In the genomic region with DNA sequence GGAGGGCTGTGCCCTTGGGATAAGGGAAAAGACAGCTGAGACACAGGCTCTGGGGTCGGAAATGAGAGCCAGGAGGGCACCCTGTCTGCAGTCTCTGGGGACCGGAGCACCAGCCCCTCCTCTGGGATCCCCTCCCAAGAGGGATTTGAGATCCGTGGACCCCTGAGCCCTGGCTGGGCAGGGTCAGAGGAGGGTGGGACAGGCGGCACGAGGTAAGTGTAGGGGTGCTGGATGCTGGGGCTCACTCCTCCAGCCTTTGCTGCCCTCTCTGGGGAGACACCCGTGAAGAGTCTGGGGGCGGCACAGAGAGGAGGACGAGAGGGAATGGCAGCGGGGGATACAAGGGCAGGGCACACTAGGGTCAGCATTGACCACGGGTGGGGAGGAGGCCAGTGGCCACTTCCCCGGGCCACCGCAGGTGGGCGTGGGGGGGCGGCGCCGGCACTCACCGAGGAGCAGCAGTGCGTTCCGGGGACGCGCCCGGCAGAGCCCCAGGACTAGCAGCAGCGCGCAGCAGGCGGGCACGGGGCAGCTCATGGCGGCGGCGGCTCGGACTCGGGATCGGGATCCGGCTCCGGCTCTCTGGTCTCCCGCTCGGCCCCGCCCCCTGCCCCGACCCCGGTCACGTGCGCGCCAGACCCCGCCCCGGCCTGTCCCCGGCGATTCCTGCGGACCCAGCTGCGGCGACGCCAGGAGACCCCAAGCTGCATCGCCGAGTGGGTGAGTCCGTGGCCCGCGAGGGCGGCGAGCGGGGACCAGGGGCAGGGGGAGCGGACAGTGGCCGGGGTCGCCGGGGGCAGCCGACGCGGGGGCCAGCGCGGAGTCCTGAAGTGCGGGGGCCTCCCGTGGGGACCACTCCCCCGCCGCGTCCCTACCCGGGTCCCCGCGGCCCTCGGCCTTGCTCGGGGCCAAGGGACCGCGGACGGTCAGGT, we compare ENCODE assay signal across 1 cellular context.
TF ChIP-seq lines count a peak whose summit lies in the region.

A gene (minus strand): TSS at position 557 of the 932 bp plus-strand sequence. CDS start 20 bp downstream, at position 537.
A gene (plus strand): TSS at position 651 of the 932 bp plus-strand sequence. CDS start 1,134 bp downstream, outside the sequence.

TF ChIP-seq in HepG2, 621 proteins besides CTCF, POLR2A, EP300 and RAD21 (continued from another document and continues in another):
- TF ChIP-seq, protein P1, sequence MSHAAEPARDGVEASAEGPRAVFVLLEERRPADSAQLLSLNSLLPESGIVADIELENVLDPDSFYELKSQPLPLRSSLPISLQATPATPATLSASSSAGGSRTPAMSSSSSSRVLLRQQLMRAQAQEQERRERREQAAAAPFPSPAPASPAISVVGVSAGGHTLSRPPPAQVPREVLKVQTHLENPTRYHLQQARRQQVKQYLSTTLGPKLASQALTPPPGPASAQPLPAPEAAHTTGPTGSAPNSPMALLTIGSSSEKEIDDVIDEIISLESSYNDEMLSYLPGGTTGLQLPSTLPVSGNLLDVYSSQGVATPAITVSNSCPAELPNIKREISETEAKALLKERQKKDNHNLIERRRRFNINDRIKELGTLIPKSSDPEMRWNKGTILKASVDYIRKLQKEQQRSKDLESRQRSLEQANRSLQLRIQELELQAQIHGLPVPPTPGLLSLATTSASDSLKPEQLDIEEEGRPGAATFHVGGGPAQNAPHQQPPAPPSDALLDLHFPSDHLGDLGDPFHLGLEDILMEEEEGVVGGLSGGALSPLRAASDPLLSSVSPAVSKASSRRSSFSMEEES (CRISPR knock-in tag; IDR thresholded peaks at IDR 0.05): no peak
- TF ChIP-seq ZNF460 (CRISPR knock-in tag; IDR thresholded peaks at IDR 0.05; ENCODE audit: borderline replicate concordance): no peak
- no peak; the same call in 1 of the 2 replicates for TF ChIP-seq ZNF678 (CRISPR knock-in tag; IDR thresholded peaks at IDR 0.05)
- TF ChIP-seq, protein P2, sequence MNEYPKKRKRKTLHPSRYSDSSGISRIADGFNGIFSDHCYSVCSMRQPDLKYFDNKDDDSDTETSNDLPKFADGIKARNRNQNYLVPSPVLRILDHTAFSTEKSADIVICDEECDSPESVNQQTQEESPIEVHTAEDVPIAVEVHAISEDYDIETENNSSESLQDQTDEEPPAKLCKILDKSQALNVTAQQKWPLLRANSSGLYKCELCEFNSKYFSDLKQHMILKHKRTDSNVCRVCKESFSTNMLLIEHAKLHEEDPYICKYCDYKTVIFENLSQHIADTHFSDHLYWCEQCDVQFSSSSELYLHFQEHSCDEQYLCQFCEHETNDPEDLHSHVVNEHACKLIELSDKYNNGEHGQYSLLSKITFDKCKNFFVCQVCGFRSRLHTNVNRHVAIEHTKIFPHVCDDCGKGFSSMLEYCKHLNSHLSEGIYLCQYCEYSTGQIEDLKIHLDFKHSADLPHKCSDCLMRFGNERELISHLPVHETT (CRISPR knock-in tag; conservative IDR thresholded peaks at IDR 0.05): no peak
- peak; percentile 49; the same call in 1 of the 2 replicates for TF ChIP-seq SALL1 (CRISPR knock-in tag; IDR thresholded peaks at IDR 0.05)
- TF ChIP-seq JDP2 (CRISPR knock-in tag; IDR thresholded peaks at IDR 0.05; ENCODE audit: borderline replicate concordance): no peak
- TF ChIP-seq RBM22 (optimal IDR thresholded peaks at IDR 0.05; ENCODE audit: low read length): no peak
- no peak for TF ChIP-seq MLLT10 (CRISPR knock-in tag; IDR thresholded peaks at IDR 0.05)
- TF ChIP-seq NCOR1 (IDR thresholded peaks at IDR 0.05; ENCODE audit: borderline replicate concordance, low read length): no peak
- peak; percentile 79 for TF ChIP-seq SAFB2 (CRISPR knock-in tag; IDR thresholded peaks at IDR 0.05; ENCODE audit: borderline replicate concordance, low read depth)
- peak; percentile 80; the same call in 1 of the 2 replicates for TF ChIP-seq NRL (CRISPR knock-in tag; IDR thresholded peaks at IDR 0.05; ENCODE audit: borderline replicate concordance)
- no peak for TF ChIP-seq ZSCAN30 (CRISPR knock-in tag; IDR thresholded peaks at IDR 0.05)
- TF ChIP-seq, protein P3, sequence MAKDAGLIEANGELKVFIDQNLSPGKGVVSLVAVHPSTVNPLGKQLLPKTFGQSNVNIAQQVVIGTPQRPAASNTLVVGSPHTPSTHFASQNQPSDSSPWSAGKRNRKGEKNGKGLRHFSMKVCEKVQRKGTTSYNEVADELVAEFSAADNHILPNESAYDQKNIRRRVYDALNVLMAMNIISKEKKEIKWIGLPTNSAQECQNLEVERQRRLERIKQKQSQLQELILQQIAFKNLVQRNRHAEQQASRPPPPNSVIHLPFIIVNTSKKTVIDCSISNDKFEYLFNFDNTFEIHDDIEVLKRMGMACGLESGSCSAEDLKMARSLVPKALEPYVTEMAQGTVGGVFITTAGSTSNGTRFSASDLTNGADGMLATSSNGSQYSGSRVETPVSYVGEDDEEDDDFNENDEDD (CRISPR knock-in tag; IDR thresholded peaks at IDR 0.05; ENCODE audit: borderline replicate concordance): peak; percentile 71; the same call in 1 of the 2 replicates
- TF ChIP-seq, protein P4, sequence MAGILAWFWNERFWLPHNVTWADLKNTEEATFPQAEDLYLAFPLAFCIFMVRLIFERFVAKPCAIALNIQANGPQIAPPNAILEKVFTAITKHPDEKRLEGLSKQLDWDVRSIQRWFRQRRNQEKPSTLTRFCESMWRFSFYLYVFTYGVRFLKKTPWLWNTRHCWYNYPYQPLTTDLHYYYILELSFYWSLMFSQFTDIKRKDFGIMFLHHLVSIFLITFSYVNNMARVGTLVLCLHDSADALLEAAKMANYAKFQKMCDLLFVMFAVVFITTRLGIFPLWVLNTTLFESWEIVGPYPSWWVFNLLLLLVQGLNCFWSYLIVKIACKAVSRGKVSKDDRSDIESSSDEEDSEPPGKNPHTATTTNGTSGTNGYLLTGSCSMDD (CRISPR knock-in tag; IDR thresholded peaks at IDR 0.05): 0 out of 2 replicates have a peak, but pooled peaks have one; percentile 29
- TF ChIP-seq AGO2 (optimal IDR thresholded peaks at IDR 0.05; ENCODE audit: low read depth, low read length): no peak
- no peak; the same call in 1 of the 2 replicates for TF ChIP-seq SP4 (CRISPR knock-in tag; IDR thresholded peaks at IDR 0.05)
- TF ChIP-seq ARNT (IDR thresholded peaks at IDR 0.05): no peak
- TF ChIP-seq TBP (CRISPR knock-in tag; IDR thresholded peaks at IDR 0.05): no peak
- TF ChIP-seq ZNF234 (CRISPR knock-in tag; conservative IDR thresholded peaks at IDR 0.05): peak; percentile 80; the same call in 1 of the 2 replicates
- 0 out of 2 replicates have a peak, but pooled peaks have one; percentile 14 for TF ChIP-seq MIER3 (CRISPR knock-in tag; IDR thresholded peaks at IDR 0.05; ENCODE audit: borderline replicate concordance)
- TF ChIP-seq MIXL1 (CRISPR knock-in tag; IDR thresholded peaks at IDR 0.05): no peak
- peak; percentile 64 for TF ChIP-seq ATF7-NPFF (CRISPR knock-in tag; IDR thresholded peaks at IDR 0.05; ENCODE audit: low read depth)
- 0 out of 2 replicates have a peak, but pooled peaks have one; percentile 56 for TF ChIP-seq DNMT1 (CRISPR knock-in tag; IDR thresholded peaks at IDR 0.05)
- no peak for TF ChIP-seq RXRB (CRISPR knock-in tag; IDR thresholded peaks at IDR 0.05; ENCODE audit: borderline replicate concordance)
- peak; percentile 63; the same call in 1 of the 2 replicates for TF ChIP-seq ZIK1 (CRISPR knock-in tag; IDR thresholded peaks at IDR 0.05; ENCODE audit: borderline replicate concordance, low read depth)
- no peak for TF ChIP-seq ZNF33A (CRISPR knock-in tag; IDR thresholded peaks at IDR 0.05; ENCODE audit: borderline replicate concordance)
- TF ChIP-seq, protein P5, sequence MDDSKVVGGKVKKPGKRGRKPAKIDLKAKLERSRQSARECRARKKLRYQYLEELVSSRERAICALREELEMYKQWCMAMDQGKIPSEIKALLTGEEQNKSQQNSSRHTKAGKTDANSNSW (CRISPR knock-in tag; IDR thresholded peaks at IDR 0.05; ENCODE audit: borderline replicate concordance): no peak
- no peak for TF ChIP-seq KLF11 (CRISPR knock-in tag; IDR thresholded peaks at IDR 0.05)
- TF ChIP-seq, protein P6, sequence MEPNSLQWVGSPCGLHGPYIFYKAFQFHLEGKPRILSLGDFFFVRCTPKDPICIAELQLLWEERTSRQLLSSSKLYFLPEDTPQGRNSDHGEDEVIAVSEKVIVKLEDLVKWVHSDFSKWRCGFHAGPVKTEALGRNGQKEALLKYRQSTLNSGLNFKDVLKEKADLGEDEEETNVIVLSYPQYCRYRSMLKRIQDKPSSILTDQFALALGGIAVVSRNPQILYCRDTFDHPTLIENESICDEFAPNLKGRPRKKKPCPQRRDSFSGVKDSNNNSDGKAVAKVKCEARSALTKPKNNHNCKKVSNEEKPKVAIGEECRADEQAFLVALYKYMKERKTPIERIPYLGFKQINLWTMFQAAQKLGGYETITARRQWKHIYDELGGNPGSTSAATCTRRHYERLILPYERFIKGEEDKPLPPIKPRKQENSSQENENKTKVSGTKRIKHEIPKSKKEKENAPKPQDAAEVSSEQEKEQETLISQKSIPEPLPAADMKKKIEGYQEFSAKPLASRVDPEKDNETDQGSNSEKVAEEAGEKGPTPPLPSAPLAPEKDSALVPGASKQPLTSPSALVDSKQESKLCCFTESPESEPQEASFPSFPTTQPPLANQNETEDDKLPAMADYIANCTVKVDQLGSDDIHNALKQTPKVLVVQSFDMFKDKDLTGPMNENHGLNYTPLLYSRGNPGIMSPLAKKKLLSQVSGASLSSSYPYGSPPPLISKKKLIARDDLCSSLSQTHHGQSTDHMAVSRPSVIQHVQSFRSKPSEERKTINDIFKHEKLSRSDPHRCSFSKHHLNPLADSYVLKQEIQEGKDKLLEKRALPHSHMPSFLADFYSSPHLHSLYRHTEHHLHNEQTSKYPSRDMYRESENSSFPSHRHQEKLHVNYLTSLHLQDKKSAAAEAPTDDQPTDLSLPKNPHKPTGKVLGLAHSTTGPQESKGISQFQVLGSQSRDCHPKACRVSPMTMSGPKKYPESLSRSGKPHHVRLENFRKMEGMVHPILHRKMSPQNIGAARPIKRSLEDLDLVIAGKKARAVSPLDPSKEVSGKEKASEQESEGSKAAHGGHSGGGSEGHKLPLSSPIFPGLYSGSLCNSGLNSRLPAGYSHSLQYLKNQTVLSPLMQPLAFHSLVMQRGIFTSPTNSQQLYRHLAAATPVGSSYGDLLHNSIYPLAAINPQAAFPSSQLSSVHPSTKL (CRISPR knock-in tag; IDR thresholded peaks at IDR 0.05): peak; percentile 30; the same call in 1 of the 2 replicates
- TF ChIP-seq ZNF335 (CRISPR knock-in tag; IDR thresholded peaks at IDR 0.05): peak; percentile 96
- TF ChIP-seq NAIF1 (CRISPR knock-in tag; IDR thresholded peaks at IDR 0.05; ENCODE audit: borderline replicate concordance): no peak
- TF ChIP-seq, protein P7, sequence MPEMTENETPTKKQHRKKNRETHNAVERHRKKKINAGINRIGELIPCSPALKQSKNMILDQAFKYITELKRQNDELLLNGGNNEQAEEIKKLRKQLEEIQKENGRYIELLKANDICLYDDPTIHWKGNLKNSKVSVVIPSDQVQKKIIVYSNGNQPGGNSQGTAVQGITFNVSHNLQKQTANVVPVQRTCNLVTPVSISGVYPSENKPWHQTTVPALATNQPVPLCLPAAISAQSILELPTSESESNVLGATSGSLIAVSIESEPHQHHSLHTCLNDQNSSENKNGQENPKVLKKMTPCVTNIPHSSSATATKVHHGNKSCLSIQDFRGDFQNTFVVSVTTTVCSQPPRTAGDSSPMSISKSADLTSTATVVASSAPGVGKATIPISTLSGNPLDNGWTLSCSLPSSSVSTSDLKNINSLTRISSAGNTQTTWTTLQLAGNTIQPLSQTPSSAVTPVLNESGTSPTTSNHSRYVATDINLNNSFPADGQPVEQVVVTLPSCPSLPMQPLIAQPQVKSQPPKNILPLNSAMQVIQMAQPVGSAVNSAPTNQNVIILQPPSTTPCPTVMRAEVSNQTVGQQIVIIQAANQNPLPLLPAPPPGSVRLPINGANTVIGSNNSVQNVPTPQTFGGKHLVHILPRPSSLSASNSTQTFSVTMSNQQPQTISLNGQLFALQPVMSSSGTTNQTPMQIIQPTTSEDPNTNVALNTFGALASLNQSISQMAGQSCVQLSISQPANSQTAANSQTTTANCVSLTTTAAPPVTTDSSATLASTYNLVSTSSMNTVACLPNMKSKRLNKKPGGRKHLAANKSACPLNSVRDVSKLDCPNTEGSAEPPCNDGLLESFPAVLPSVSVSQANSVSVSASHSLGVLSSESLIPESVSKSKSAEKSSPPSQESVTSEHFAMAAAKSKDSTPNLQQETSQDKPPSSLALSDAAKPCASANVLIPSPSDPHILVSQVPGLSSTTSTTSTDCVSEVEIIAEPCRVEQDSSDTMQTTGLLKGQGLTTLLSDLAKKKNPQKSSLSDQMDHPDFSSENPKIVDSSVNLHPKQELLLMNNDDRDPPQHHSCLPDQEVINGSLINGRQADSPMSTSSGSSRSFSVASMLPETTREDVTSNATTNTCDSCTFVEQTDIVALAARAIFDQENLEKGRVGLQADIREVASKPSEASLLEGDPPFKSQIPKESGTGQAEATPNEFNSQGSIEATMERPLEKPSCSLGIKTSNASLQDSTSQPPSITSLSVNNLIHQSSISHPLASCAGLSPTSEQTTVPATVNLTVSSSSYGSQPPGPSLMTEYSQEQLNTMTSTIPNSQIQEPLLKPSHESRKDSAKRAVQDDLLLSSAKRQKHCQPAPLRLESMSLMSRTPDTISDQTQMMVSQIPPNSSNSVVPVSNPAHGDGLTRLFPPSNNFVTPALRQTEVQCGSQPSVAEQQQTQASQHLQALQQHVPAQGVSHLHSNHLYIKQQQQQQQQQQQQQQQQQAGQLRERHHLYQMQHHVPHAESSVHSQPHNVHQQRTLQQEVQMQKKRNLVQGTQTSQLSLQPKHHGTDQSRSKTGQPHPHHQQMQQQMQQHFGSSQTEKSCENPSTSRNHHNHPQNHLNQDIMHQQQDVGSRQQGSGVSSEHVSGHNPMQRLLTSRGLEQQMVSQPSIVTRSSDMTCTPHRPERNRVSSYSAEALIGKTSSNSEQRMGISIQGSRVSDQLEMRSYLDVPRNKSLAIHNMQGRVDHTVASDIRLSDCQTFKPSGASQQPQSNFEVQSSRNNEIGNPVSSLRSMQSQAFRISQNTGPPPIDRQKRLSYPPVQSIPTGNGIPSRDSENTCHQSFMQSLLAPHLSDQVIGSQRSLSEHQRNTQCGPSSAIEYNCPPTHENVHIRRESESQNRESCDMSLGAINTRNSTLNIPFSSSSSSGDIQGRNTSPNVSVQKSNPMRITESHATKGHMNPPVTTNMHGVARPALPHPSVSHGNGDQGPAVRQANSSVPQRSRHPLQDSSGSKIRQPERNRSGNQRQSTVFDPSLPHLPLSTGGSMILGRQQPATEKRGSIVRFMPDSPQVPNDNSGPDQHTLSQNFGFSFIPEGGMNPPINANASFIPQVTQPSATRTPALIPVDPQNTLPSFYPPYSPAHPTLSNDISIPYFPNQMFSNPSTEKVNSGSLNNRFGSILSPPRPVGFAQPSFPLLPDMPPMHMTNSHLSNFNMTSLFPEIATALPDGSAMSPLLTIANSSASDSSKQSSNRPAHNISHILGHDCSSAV (CRISPR knock-in tag; IDR thresholded peaks at IDR 0.05; ENCODE audit: borderline replicate concordance): no peak
- TF ChIP-seq TCF12 (IDR thresholded peaks at IDR 0.05): no peak
- TF ChIP-seq TCF12 (CRISPR knock-in tag; IDR thresholded peaks at IDR 0.05): peak; percentile 67; the same call in 1 of the 2 replicates
- TF ChIP-seq, protein P8, sequence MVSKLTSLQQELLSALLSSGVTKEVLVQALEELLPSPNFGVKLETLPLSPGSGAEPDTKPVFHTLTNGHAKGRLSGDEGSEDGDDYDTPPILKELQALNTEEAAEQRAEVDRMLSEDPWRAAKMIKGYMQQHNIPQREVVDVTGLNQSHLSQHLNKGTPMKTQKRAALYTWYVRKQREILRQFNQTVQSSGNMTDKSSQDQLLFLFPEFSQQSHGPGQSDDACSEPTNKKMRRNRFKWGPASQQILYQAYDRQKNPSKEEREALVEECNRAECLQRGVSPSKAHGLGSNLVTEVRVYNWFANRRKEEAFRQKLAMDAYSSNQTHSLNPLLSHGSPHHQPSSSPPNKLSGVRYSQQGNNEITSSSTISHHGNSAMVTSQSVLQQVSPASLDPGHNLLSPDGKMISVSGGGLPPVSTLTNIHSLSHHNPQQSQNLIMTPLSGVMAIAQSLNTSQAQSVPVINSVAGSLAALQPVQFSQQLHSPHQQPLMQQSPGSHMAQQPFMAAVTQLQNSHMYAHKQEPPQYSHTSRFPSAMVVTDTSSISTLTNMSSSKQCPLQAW (CRISPR knock-in tag; IDR thresholded peaks at IDR 0.05): 0 out of 2 replicates have a peak, but pooled peaks have one; percentile 13
- peak; percentile 22; the same call in 1 of the 2 replicates for TF ChIP-seq FOXC1 (CRISPR knock-in tag; IDR thresholded peaks at IDR 0.05; ENCODE audit: borderline replicate concordance)
